ENCODE assay signal across 1 cellular context in genomic region chr3:128489860-128490649, GRCh38.
A peak's percentile ranks its signal among the peaks of the same experiment; 100 is the strongest.
TF ChIP-seq lines count a peak whose summit lies in the region.

No MANE protein-coding gene starts in this region.

TF ChIP-seq in H1, 55 proteins besides CTCF, POLR2A, EP300 and RAD21:
- no peak for TF ChIP-seq POLR2AphosphoS5 (IDR thresholded peaks at IDR 0.05; ENCODE audit: low read depth, low read length)
- TF ChIP-seq SUZ12 (IDR thresholded peaks at IDR 0.05; ENCODE audit: low read length): peak; percentile 99
- peak; percentile 44; the same call in 1 of the 2 replicates for TF ChIP-seq EGR1 (IDR thresholded peaks at IDR 0.05; ENCODE audit: borderline replicate concordance, low read depth, low read length)
- TF ChIP-seq CBX8 (IDR thresholded peaks at IDR 0.05; ENCODE audit: borderline replicate concordance, low read depth, low read length): peak; percentile 71; the same call in 1 of the 2 replicates
- peak; percentile 96 for TF ChIP-seq RNF2 (IDR thresholded peaks at IDR 0.05; ENCODE audit: borderline replicate concordance, low read depth, low read length, missing control alignments, poor library complexity, severe bottlenecking)
- TF ChIP-seq CTBP2 (IDR thresholded peaks at IDR 0.05; ENCODE audit: borderline replicate concordance, insufficient read depth, insufficient read length, low read length): peak; percentile 97
- peak; percentile 96 for TF ChIP-seq EZH2 (IDR thresholded peaks at IDR 0.05; ENCODE audit: low read depth, low read length, severe bottlenecking)
- TF ChIP-seq PHF8 (conservative IDR thresholded peaks at IDR 0.05; ENCODE audit: low read depth, low read length): no peak
